ENCODE assay signal across 21 cellular contexts in genomic region chr17:33228548-33228947, GRCh38.
"Had no signal": no experiment of that assay in that cellular context is flagged by ENCODE, and none has a peak within 500 bp of the region (broad histone marks: within the 10 kb centered on the region; RNA-seq: fewer than 3 reads in every experiment).

No MANE protein-coding gene starts in this region.

- H3K27me3 ChIP-seq: ovary, sigmoid colon, stomach, thyroid gland, upper lobe of left lung had no signal

- FAIRE-seq: endometrium, frontal cortex, islet of Langerhans, small intestine had no signal

- H3K9me3 ChIP-seq: ovary, sigmoid colon, stomach, thyroid gland, upper lobe of left lung had no signal

- ATAC-seq: activated CD4-positive, alpha-beta T cell treated with anti-CD3 and anti-CD28 coated beads for 36 hours; activated CD8-positive, alpha-beta memory T cell treated with anti-CD3 and anti-CD28 coated beads, Interleukin-2, amount 10 ng/mL, durations not matched to agents 7 days and 5 days; activated CD8-positive, alpha-beta T cell treated with anti-CD3 and anti-CD28 coated beads, Interleukin-2, amount 10 ng/mL, durations not matched to agents 7 days and 5 days; activated naive CD8-positive, alpha-beta T cell treated with anti-CD3 and anti-CD28 coated beads, Interleukin-2, amount 50 U/mL, for 24 hours; naive thymus-derived CD4-positive, alpha-beta T cell; stimulated activated memory B cell treated with anti-CD40 and anti-IgM and Interleukin-4, amounts not matched to agents 10 μg/mL and 1 μg/mL and 100 μg/mL, for 72 hours; T-cell had no signal

- H3K4me1 ChIP-seq: thyroid gland, upper lobe of left lung had no signal

- H3K36me3 ChIP-seq: ovary, sigmoid colon, stomach, thyroid gland, upper lobe of left lung had no signal

- H3K27ac ChIP-seq: ovary, sigmoid colon, stomach, thyroid gland, upper lobe of left lung had no signal

- H3K4me3 ChIP-seq: ovary, sigmoid colon, stomach, thyroid gland, upper lobe of left lung had no signal

- DNase-seq: activated CD4-positive, alpha-beta T cell treated with anti-CD3 and anti-CD28 coated beads for 36 hours; activated CD4-positive, CD25-positive, alpha-beta regulatory T cell; activated CD8-positive, alpha-beta memory T cell treated with anti-CD3 and anti-CD28 coated beads, Interleukin-2, amount 10 ng/mL, durations not matched to agents 7 days and 5 days; activated CD8-positive, alpha-beta T cell treated with anti-CD3 and anti-CD28 coated beads, Interleukin-2, amount 10 ng/mL, durations not matched to agents 7 days and 5 days; activated naive CD8-positive, alpha-beta T cell treated with anti-CD3 and anti-CD28 coated beads, Interleukin-2, amount 50 U/mL, for 24 hours; activated T-cell treated with anti-CD3 and anti-CD28 coated beads, Interleukin-2, amount 50 U/mL, for 48 hours; amygdala; effector CD8-positive, alpha-beta T cell; naive thymus-derived CD4-positive, alpha-beta T cell; sigmoid colon; small intestine; stimulated activated CD4-positive, alpha-beta T cell treated with anti-CD3 and anti-CD28 coated beads, Interleukin-4, amount 100 ng/mL, for 24 hours; stomach; T-cell; thyroid gland; upper lobe of left lung had no signal
